In genomic region chr5:137347865-137348264, GRCh38 we compare ENCODE assay signal across 29 cellular contexts.
"Had no signal": no experiment of that assay in that cellular context is flagged by ENCODE, and none has a peak within 500 bp of the region (broad histone marks: within the 10 kb centered on the region; RNA-seq: fewer than 3 reads in every experiment).

No MANE protein-coding gene starts in this region.

- H3K4me3 ChIP-seq: adrenal gland, body of pancreas, colonic mucosa, esophagus muscularis mucosa, gastrocnemius medialis had no signal

- ATAC-seq: activated CD4-positive, alpha-beta T cell treated with anti-CD3 and anti-CD28 coated beads for 36 hours; activated CD8-positive, alpha-beta memory T cell treated with anti-CD3 and anti-CD28 coated beads, Interleukin-2, amount 10 ng/mL, durations not matched to agents 7 days and 5 days; activated CD8-positive, alpha-beta T cell treated with anti-CD3 and anti-CD28 coated beads, Interleukin-2, amount 10 ng/mL, durations not matched to agents 7 days and 5 days; activated naive CD8-positive, alpha-beta T cell treated with anti-CD3 and anti-CD28 coated beads, Interleukin-2, amount 50 U/mL, for 24 hours; body of pancreas; foreskin keratinocyte; gastrocnemius medialis had no signal

- H3K9me3 ChIP-seq: adrenal gland, body of pancreas, colonic mucosa, esophagus muscularis mucosa, gastrocnemius medialis had no signal

- H3K4me1 ChIP-seq: adrenal gland, body of pancreas, colonic mucosa, foreskin keratinocyte, gastrocnemius medialis had no signal

- DNase-seq: activated CD4-positive, alpha-beta memory T cell treated with anti-CD3 and anti-CD28 coated beads for 36 hours; activated CD4-positive, alpha-beta T cell treated with anti-CD3 and anti-CD28 coated beads for 36 hours; activated CD4-positive, alpha-beta T cell treated with anti-CD3 and anti-CD28 coated beads, Interleukin-2, amount 10 ng/mL, durations not matched to agents 24 days and 14 days; activated CD4-positive, CD25-positive, alpha-beta regulatory T cell; activated CD4-positive, CD25-positive, alpha-beta regulatory T cell treated with anti-CD3 and anti-CD28 coated beads, Interleukin-2, amount 50 U/mL, for 72 hours; activated CD8-positive, alpha-beta memory T cell treated with anti-CD3 and anti-CD28 coated beads, Interleukin-2, amount 10 ng/mL, durations not matched to agents 7 days and 5 days; activated CD8-positive, alpha-beta memory T cell treated with anti-CD3 and anti-CD28 coated beads, Interleukin-2, amount 50 U/mL, for 4 hours; activated CD8-positive, alpha-beta T cell treated with anti-CD3 and anti-CD28 coated beads, Interleukin-2, amount 10 ng/mL, durations not matched to agents 7 days and 5 days; activated effector memory CD4-positive, alpha-beta T cell treated with anti-CD3 and anti-CD28 coated beads, Interleukin-2, amount 50 U/mL, for 16 hours; activated naive CD4-positive, alpha-beta T cell treated with anti-CD3 and anti-CD28 coated beads for 36 hours; activated naive CD8-positive, alpha-beta T cell treated with anti-CD3 and anti-CD28 coated beads for 36 hours; activated naive CD8-positive, alpha-beta T cell treated with anti-CD3 and anti-CD28 coated beads, Interleukin-2, amount 50 U/mL, for 24 hours; activated T-cell treated with anti-CD3 and anti-CD28 coated beads, Interleukin-2, amount 50 U/mL, for 1 hour; activated T-cell treated with anti-CD3 and anti-CD28 coated beads, Interleukin-2, amount 50 U/mL, for 48 hours; adrenal gland; amygdala; aorta; body of pancreas; central memory CD4-positive, alpha-beta T cell; cerebellar nuclear complex; colonic mucosa; effector memory CD4-positive, alpha-beta T cell; endodermal cell; erythroblast; foreskin keratinocyte; gastrocnemius medialis; glutamatergic neuron; T-helper 2 cell had no signal

- H3K36me3 ChIP-seq: adrenal gland, colonic mucosa, esophagus muscularis mucosa, gastrocnemius medialis had no signal

- H3K27ac ChIP-seq: adrenal gland, body of pancreas, colonic mucosa, esophagus muscularis mucosa, foreskin keratinocyte, gastrocnemius medialis had no signal
